In genomic region chr6:89411269-89412070, GRCh38 we compare ENCODE assay signal across 8 cellular contexts. TPM values are rescaled to one million over a fixed set of nuclear protein-coding genes. Genes with fewer than 3 reads are reported as not detected.
DNase-seq lines count a peak whose midpoint lies in the region; ATAC-seq lines count a peak whose summit lies in the region.

No MANE protein-coding gene starts in this region.

- no peak overlapping the region for H4K91ac ChIP-seq in trophoblast cell (ENCODE audit: low read depth, low read length)

- no peak overlapping the region for H2AK5ac ChIP-seq in trophoblast cell (ENCODE audit: low read length)

- no CpG with 5 or more reads among the region's 83 CpGs for WGBS in trophoblast cell (ENCODE audit: extremely low coverage, insufficient coverage, insufficient read length)

- H3K4me1 ChIP-seq in trophoblast cell (ENCODE audit: control insufficient read depth in 1 of 2, insufficient read depth in 2 of 2, low read length in 2 of 2), result peaks cover 9 to 10% of the 10 kb centered on the region in 2 experiments

- H3K4me2 ChIP-seq in trophoblast cell (ENCODE audit: low read length), result peak overlapping the region; percentile 82

- H3K4me3 ChIP-seq in trophoblast cell (ENCODE audit: low read depth, low read length), result peak overlapping the region; percentile 77

- H4K8ac ChIP-seq in trophoblast cell (ENCODE audit: low read depth, low read length), result no peak overlapping the region

- DNase-seq in NCI-H1092 treated with DMSO at 0.1 percent for 48 hours (lab: John Stamatoyannopoulos, UW) (peak; percentile 49), NCI-H1092 (lab: John Stamatoyannopoulos, UW) (no peak), NCI-H2171 (lab: John Stamatoyannopoulos, UW) (peak; percentile 37), Right ventricle myocardium superior (peak; percentile 61), trophoblast cell (peak; percentile 8 to 40), middle frontal gyrus (ENCODE audit: extremely low spot score, low spot score) (no peak)
- DNase-seq in activated T-helper 9 cell treated with anti-CD3 and anti-CD28 coated beads, Interleukin-2, amount 50 U/mL, for 16 hours (ENCODE audit: low read depth), result peak; percentile 4

- H2AFZ ChIP-seq in trophoblast cell (ENCODE audit: insufficient read depth, low read length, poor library complexity), result peak overlapping the region; percentile 43

- no peak overlapping the region for H2BK120ac ChIP-seq in trophoblast cell (ENCODE audit: insufficient read depth, low read length, poor library complexity)

- peak; percentile 38 for ATAC-seq in HG02763 (IDR thresholded peaks at IDR 0.05; ENCODE audit: unreplicated experiment)
- ATAC-seq in Right ventricle myocardium superior (ENCODE audit: poor library complexity), result peak; percentile 57

- intact Hi-C loops in Right ventricle myocardium superior (cut with DNase I), result loop anchor here (5.0 kb wide), 1 partner anchor 39 kb away; no protein-coding TSS in a partner anchor

- H3K4ac ChIP-seq in trophoblast cell (ENCODE audit: low read depth, low read length), result no peak overlapping the region

- H3K36me3 ChIP-seq in trophoblast cell (ENCODE audit: control insufficient read depth in 1 of 2, insufficient read depth in 2 of 2, low read length in 2 of 2), result no peaks in the 10 kb centered on the region

- H3K23ac ChIP-seq in trophoblast cell (ENCODE audit: low read length), result no peak overlapping the region

- H4K12ac ChIP-seq in trophoblast cell (ENCODE audit: low read depth, low read length), result no peak overlapping the region

- no peak overlapping the region for H3K18ac ChIP-seq in trophoblast cell (ENCODE audit: low read length)

- peaks cover 3% of the 10 kb centered on the region for H3K79me2 ChIP-seq in trophoblast cell (ENCODE audit: control insufficient read depth, insufficient read depth, low read length, poor library complexity)

- H2BK12ac ChIP-seq in trophoblast cell (ENCODE audit: low read length), result no peak overlapping the region

- H3K27ac ChIP-seq in trophoblast cell (ENCODE audit: low read depth, low read length), result no peak overlapping the region

- H3K14ac ChIP-seq in trophoblast cell (ENCODE audit: low read length), result no peak overlapping the region

- peaks cover 4% of the 10 kb centered on the region for H3K79me1 ChIP-seq in trophoblast cell (ENCODE audit: low read length)

- no peak overlapping the region for H2BK5ac ChIP-seq in trophoblast cell (ENCODE audit: low read depth, low read length, poor library complexity)

- peaks cover 37% of the 10 kb centered on the region for H3K27me3 ChIP-seq in trophoblast cell (ENCODE audit: insufficient read depth, low read length)

- H3K9me3 ChIP-seq in trophoblast cell (ENCODE audit: insufficient read depth, low read depth, low read length), result peaks cover 5% of the 10 kb centered on the region

- no peak overlapping the region for H3K9ac ChIP-seq in trophoblast cell (ENCODE audit: low read length)

RNA-seq across cellular contexts. Expression of gene RRAGD, which starts 0.6 kb away (rescaled TPM):
- 130 TPM for total RNA-seq in Right ventricle myocardium superior
- 0.85 and 1.0 TPM in 2 replicates for polyA plus RNA-seq in trophoblast cell (2013)

RNA-seq across cellular contexts. Expression of gene ANKRD6, which starts 21.5 kb away (rescaled TPM):
- total RNA-seq in Right ventricle myocardium superior, result 15.0 TPM
- polyA plus RNA-seq in trophoblast cell (2013), result 25.4 and 27.8 TPM in 2 replicates

RNA-seq across cellular contexts. Expression of gene UBE2J1, which starts 58.9 kb away (rescaled TPM):
- 11.9 TPM for total RNA-seq in Right ventricle myocardium superior
- 177 and 178 TPM in 2 replicates for polyA plus RNA-seq in trophoblast cell (2013)

Comparison
In these comparisons a context has a peak if more than half of its experiments do, and no peak if none do; other contexts are left out.
1. DNase-seq: peak in NCI-H1092 treated with DMSO at 0.1 percent for 48 hours (single experiment), NCI-H2171 (single experiment), activated T-helper 9 cell treated with anti-CD3 and anti-CD28 coated beads, Interleukin-2, amount 50 U/mL, for 16 hours (single experiment), Right ventricle myocardium superior (single experiment) and trophoblast cell (2 of 2); none in NCI-H1092 (single experiment) and middle frontal gyrus (single experiment).